In the genomic region with DNA sequence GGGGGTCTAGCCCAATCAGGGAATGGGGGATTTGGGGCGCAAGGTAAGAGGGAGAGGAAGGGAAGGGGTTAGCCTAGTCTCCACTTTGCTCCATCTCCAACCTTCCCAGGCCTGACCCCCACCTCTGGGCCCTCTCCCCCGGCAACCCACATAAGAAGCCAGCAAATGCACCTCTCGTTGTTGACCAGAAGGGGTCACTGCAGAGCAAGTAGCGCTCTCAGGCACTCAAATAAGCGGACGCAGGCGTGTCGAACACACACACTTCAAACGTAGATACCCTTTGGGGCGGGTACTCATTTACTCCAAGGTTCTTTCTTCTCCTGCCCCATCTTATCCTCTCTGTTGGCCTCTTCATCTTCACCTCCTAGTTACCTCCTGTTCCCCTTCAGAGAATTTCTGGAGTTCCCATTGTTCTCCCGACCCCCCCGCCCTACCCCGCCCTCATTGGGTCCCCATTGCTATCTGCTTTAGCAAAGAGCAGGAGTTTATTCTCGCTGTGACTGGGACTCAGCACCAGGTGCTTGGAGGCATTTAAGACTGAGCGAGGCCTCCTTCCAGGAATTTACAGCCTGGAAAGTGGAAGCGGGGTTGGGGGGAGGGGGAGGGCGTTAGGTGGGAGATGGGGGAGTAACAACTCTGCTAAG, we compare ENCODE assay signal across 8 cellular contexts. TPM values are rescaled to one million over a fixed set of nuclear protein-coding genes. Genes with fewer than 3 reads are reported as not detected.
DNase-seq lines count a peak whose midpoint lies in the region; ATAC-seq and TF ChIP-seq lines count a peak whose summit lies in the region.

No MANE protein-coding gene starts in this region.

- no peaks in the 10 kb centered on the region for H3K4me1 ChIP-seq in MM.1S (ENCODE audit: low read length)
- H3K4me1 ChIP-seq in esophagus squamous epithelium = peaks cover 0 to 18% (median 3%) of the 10 kb centered on the region in 3 donors

- ATAC-seq in GM21737 (IDR thresholded peaks at IDR 0.05; ENCODE audit: unreplicated experiment) (no peak), GM19397 (IDR thresholded peaks at IDR 0.05; ENCODE audit: unreplicated experiment) (no peak)

- DNase-seq in AG04449 (ENCODE audit: low read depth, low spot score) = no peak
- DNase-seq in GM12864 (ENCODE audit: low read depth) = peak; percentile 15
- DNase-seq in MM.1S = peak; percentile 25
- peak; percentile 63 for DNase-seq in SHP77 treated with DMSO at 0.1 percent for 48 hours (lab: John Stamatoyannopoulos, UW)
- DNase-seq in esophagus squamous epithelium (lab: John Stamatoyannopoulos, UW) = no peak
- DNase-seq in myocyte (ENCODE audit: low read depth) = peak; percentile 39

- no peak overlapping the region for H2AFZ ChIP-seq in MM.1S (ENCODE audit: low read length)

- intact Hi-C loops in esophagus squamous epithelium (cut with DNase I) = no loop called here

- no peak overlapping the region for H3K9ac ChIP-seq in MM.1S (ENCODE audit: low read length)

- H3K36me3 ChIP-seq in MM.1S (replicated peaks; ENCODE audit: insufficient read depth, low read length) (no peaks in the 10 kb centered on the region), esophagus squamous epithelium (no peaks in the 10 kb centered on the region)

- H3K4me3 ChIP-seq in AG04449 (ENCODE audit: low read depth, low read length) = no peak overlapping the region
- no peak overlapping the region for H3K4me3 ChIP-seq in GM12864 (ENCODE audit: low read depth, low read length)
- H3K4me3 ChIP-seq in MM.1S (ENCODE audit: low read length) = no peak overlapping the region
- H3K4me3 ChIP-seq in esophagus squamous epithelium = no peak overlapping the region

- no peaks in the 10 kb centered on the region for H4K20me1 ChIP-seq in MM.1S (ENCODE audit: insufficient read depth, low read length)

- no peaks in the 10 kb centered on the region for H3K79me2 ChIP-seq in MM.1S (ENCODE audit: low read length)

- TF ChIP-seq POLR2A in esophagus squamous epithelium (IDR thresholded peaks at IDR 0.05) = no peak

- H3K27ac ChIP-seq in MM.1S (ENCODE audit: low read length) = no peak overlapping the region
- no peak overlapping the region for H3K27ac ChIP-seq in esophagus squamous epithelium

- 1% methylated on average over 15 to 16 of the region's 17 CpGs for WGBS in esophagus squamous epithelium, 2 donors

- no peaks in the 10 kb centered on the region for H3K27me3 ChIP-seq in MM.1S (replicated peaks; ENCODE audit: insufficient read depth, low read length)
- H3K27me3 ChIP-seq in esophagus squamous epithelium = peaks cover 8 to 57% (median 16%) of the 10 kb centered on the region in 4 donors

- H3K4me2 ChIP-seq in MM.1S (ENCODE audit: low read depth, low read length) = no peak overlapping the region

- H3K9me2 ChIP-seq in MM.1S (replicated peaks; ENCODE audit: insufficient read depth, low read length) = no peaks in the 10 kb centered on the region

- H3F3A ChIP-seq in MM.1S (ENCODE audit: insufficient read depth, low read length) = no peaks in the 10 kb centered on the region

- POLR2A ChIA-PET in AG04449 (lab: Yijun Ruan, JAX) = no interaction called here

- no peaks in the 10 kb centered on the region for H3K9me3 ChIP-seq in MM.1S (replicated peaks; ENCODE audit: insufficient read depth, low read length)
- no peaks in the 10 kb centered on the region for H3K9me3 ChIP-seq in esophagus squamous epithelium

- TF ChIP-seq CTCF in AG04449 (IDR thresholded peaks at IDR 0.05; ENCODE audit: insufficient read depth, low read length, missing control alignments) (peak; percentile 43), GM12864 (IDR thresholded peaks at IDR 0.05; ENCODE audit: low read depth, low read length, missing control alignments) (peak; percentile 86), MM.1S (IDR thresholded peaks at IDR 0.05; ENCODE audit: low read length) (peak; percentile 47), esophagus squamous epithelium (IDR thresholded peaks at IDR 0.05) (peak in 5 of 6 experiments; percentile 46 to 61 (median 54))

- CTCF ChIA-PET in AG04449 (lab: Yijun Ruan, JAX) = interaction anchor here (1.0 kb wide), 1 partner anchor 433 kb away, joined by 7 read pairs; no protein-coding TSS in a partner anchor

RNA-seq across cellular contexts. Expression of a gene that starts 1.5 kb away (rescaled TPM):
- not detected for total RNA-seq in esophagus squamous epithelium
- total RNA-seq in myocyte = under 0.01 TPM in 1 of 2 replicates, not detected in the other
- not detected for polyA plus RNA-seq in myocyte (2012)

Comparison
In these comparisons a context has a peak if more than half of its experiments do, and no peak if none do; other contexts are left out.
1. DNase-seq: peak in GM12864 (single experiment), MM.1S (single experiment), SHP77 treated with DMSO at 0.1 percent for 48 hours (single experiment) and myocyte (single experiment); none in AG04449 (single experiment) and esophagus squamous epithelium (single experiment).
2. Peak in every context shown above with its lines, with median percentiles within 50 percentile points of each other: CTCF ChIP-seq.